In genomic region chr10:45672201-45673073, GRCh38 we compare ENCODE assay signal across 1 cellular context.
TF ChIP-seq lines count a peak whose summit lies in the region.

TSS of gene ZFAND4 (minus strand) at chr10:45672772. CDS start at chr10:45663725, 9,047 bp downstream.

TF ChIP-seq in K562, 482 proteins besides CTCF, POLR2A, EP300 and RAD21 (continued from another document):
- TF ChIP-seq VEZF1 (CRISPR knock-in tag; IDR thresholded peaks at IDR 0.05) (peak; percentile 48; the same call in 1 of the 2 replicates), ATF7 (IDR thresholded peaks at IDR 0.05) (0 out of 2 replicates have a peak, but pooled peaks have one; percentile 10), FOS (IDR thresholded peaks at IDR 0.05; ENCODE audit: extremely low read depth, insufficient read length) (peak; percentile 36), RFX1 (IDR thresholded peaks at IDR 0.05) (peak; percentile 28; the same call in 1 of the 2 replicates), ZNF766 (CRISPR knock-in tag; conservative IDR thresholded peaks at IDR 0.05) (no peak), ATF1 (CRISPR knock-in tag; IDR thresholded peaks at IDR 0.05) (no peak), ATF1 (tag; IDR thresholded peaks at IDR 0.05) (0 out of 2 replicates have a peak, but pooled peaks have one; percentile 29), CBX1 (IDR thresholded peaks at IDR 0.05; ENCODE audit: low read depth) (no peak), ELF4 (CRISPR knock-in tag; IDR thresholded peaks at IDR 0.05) (no peak), ZNF311 (CRISPR knock-in tag; IDR thresholded peaks at IDR 0.05) (no peak), KLF13 (tag; IDR thresholded peaks at IDR 0.05; ENCODE audit: borderline replicate concordance, low read depth) (no peak), NCOA6 (IDR thresholded peaks at IDR 0.05) (peak; percentile 71; the same call in 1 of the 2 replicates), ZEB2 (IDR thresholded peaks at IDR 0.05) (0 out of 2 replicates have a peak, but pooled peaks have one; percentile 20), SMC3 (conservative IDR thresholded peaks at IDR 0.05; ENCODE audit: insufficient read depth, low read depth, low read length) (0 out of 2 replicates have a peak, but pooled peaks have one; percentile 29), CBX5 (IDR thresholded peaks at IDR 0.05; ENCODE audit: borderline replicate concordance, low read depth) (no peak), GATAD2B (IDR thresholded peaks at IDR 0.05; ENCODE audit: borderline replicate concordance) (peak; percentile 33; the same call in 1 of the 2 replicates), CXXC5 (CRISPR knock-in tag; IDR thresholded peaks at IDR 0.05) (peak; percentile 58), NFYB (IDR thresholded peaks at IDR 0.05; ENCODE audit: extremely low read depth, insufficient read length) (peak; percentile 78), ZBTB33 (CRISPR knock-in tag; IDR thresholded peaks at IDR 0.05) (peak; percentile 86), CCNT2 (IDR thresholded peaks at IDR 0.05; ENCODE audit: borderline replicate concordance, extremely low read depth, insufficient read length, low read depth, low read length) (peak; percentile 28), L3MBTL2 (IDR thresholded peaks at IDR 0.05) (peak; percentile 59; the same call in 1 of the 2 replicates), HMGN3 (IDR thresholded peaks at IDR 0.05; ENCODE audit: borderline replicate concordance, extremely low read depth, insufficient read length, low read depth, low read length) (peak; percentile 48), CTBP1 (IDR thresholded peaks at IDR 0.05; ENCODE audit: borderline replicate concordance) (peak; percentile 38; the same call in 1 of the 2 replicates), ZNF274 (IDR thresholded peaks at IDR 0.05; ENCODE audit: borderline replicate concordance, low read depth, low read length) (no peak), MYC (IDR thresholded peaks at IDR 0.05; ENCODE audit: low read depth, low read length) (no peak), MYC (CRISPR knock-in tag; IDR thresholded peaks at IDR 0.05; ENCODE audit: borderline replicate concordance, low read depth) (no peak), CREM (IDR thresholded peaks at IDR 0.05; ENCODE audit: low read depth) (0 out of 2 replicates have a peak, but pooled peaks have one; percentile 13), ZNF609 (CRISPR knock-in tag; IDR thresholded peaks at IDR 0.05; ENCODE audit: borderline replicate concordance) (no peak), XRCC3 (IDR thresholded peaks at IDR 0.05) (no peak), NRF1 (conservative IDR thresholded peaks at IDR 0.05 in 1 of 2, IDR thresholded peaks at IDR 0.05 in 1 of 2) (peak; percentile 54 to 66; a peak in 3 of 4 replicates), POLR2G (IDR thresholded peaks at IDR 0.05; ENCODE audit: low read depth, low read length) (peak; percentile 78), TAF7 (tag; IDR thresholded peaks at IDR 0.05) (no peak), SREBF1 (IDR thresholded peaks at IDR 0.05; ENCODE audit: borderline replicate concordance, low read depth, low read length) (no peak), RBM25 (IDR thresholded peaks at IDR 0.05; ENCODE audit: low read depth, low read length, severe bottlenecking) (peak; percentile 93), XRCC4 (IDR thresholded peaks at IDR 0.05; ENCODE audit: extremely low read depth, insufficient read depth, insufficient read length) (no peak), EGR1 (conservative IDR thresholded peaks at IDR 0.05) (peak; percentile 86), ZNF24 (IDR thresholded peaks at IDR 0.05) (no peak), NFIC (IDR thresholded peaks at IDR 0.05) (peak; percentile 58), ZNF644 (tag; IDR thresholded peaks at IDR 0.05; ENCODE audit: low read depth) (no peak), E2F6 (IDR thresholded peaks at IDR 0.05; ENCODE audit: borderline replicate concordance in 1 of 2, extremely low read depth in 1 of 2, insufficient read depth in 1 of 2, insufficient read length in 1 of 2, low read depth in 1 of 2, low read length in 1 of 2, poor library complexity in 1 of 2, severe bottlenecking in 1 of 2) (peak; percentile 31 to 62)
